ENCODE assay signal across 8 cellular contexts in genomic region chr1:63593887-63594617, GRCh38. TPM values are rescaled to one million over a fixed set of nuclear protein-coding genes. Genes with fewer than 3 reads are reported as not detected.
A peak's percentile ranks its signal among the peaks of the same experiment; 100 is the strongest.
DNase-seq lines count a peak whose midpoint lies in the region; ATAC-seq lines count a peak whose summit lies in the region.

No MANE protein-coding gene starts in this region.

- H3K27me3 ChIP-seq in endocrine pancreas (ENCODE audit: control insufficient read depth, insufficient read depth, low read length) (no peaks in the 10 kb centered on the region), mononuclear cell (ENCODE audit: insufficient read depth, low read length) (no peaks in the 10 kb centered on the region)

- no peaks in the 10 kb centered on the region for H3K9me3 ChIP-seq in endocrine pancreas (ENCODE audit: control insufficient read depth, low read length)
- H3K9me3 ChIP-seq in mononuclear cell (ENCODE audit: low read depth, low read length), result no peaks in the 10 kb centered on the region

- peak; percentile 33 for ATAC-seq in GM18861 (IDR thresholded peaks at IDR 0.05; ENCODE audit: unreplicated experiment)
- peak; percentile 40 for ATAC-seq in HG03066 (IDR thresholded peaks at IDR 0.05; ENCODE audit: low read depth, unreplicated experiment)

- H3K36me3 ChIP-seq in endocrine pancreas (ENCODE audit: control insufficient read depth, insufficient read depth, low read length), result no peaks in the 10 kb centered on the region

- H3K9ac ChIP-seq in endocrine pancreas (ENCODE audit: control insufficient read depth, insufficient read depth, low read length), result peak overlapping the region; percentile 45

- H3K4me1 ChIP-seq in endocrine pancreas (ENCODE audit: control insufficient read depth, insufficient read depth, low read length) (no peaks in the 10 kb centered on the region), mononuclear cell (ENCODE audit: insufficient read depth, low read length) (peaks cover 18% of the 10 kb centered on the region)

- H3K4me3 ChIP-seq in endocrine pancreas (ENCODE audit: control insufficient read depth, insufficient read depth, low read length) (no peak overlapping the region), mononuclear cell (ENCODE audit: low read length) (peak overlapping the region; percentile 82)

- DNase-seq in 8988T, result peak; percentile 16
- DNase-seq in NCI-H460 (ENCODE audit: extremely low read depth, low read depth), result peak; percentile 15
- peak; percentile 43 to 59 for DNase-seq in activated CD8-positive, alpha-beta memory T cell treated with anti-CD3 and anti-CD28 coated beads for 4 hours (ENCODE audit: low read depth in 2 of 2)
- peak; percentile 49 for DNase-seq in stimulated activated CD8-positive, alpha-beta memory T cell treated with anti-CD3 and anti-CD28 coated beads, Interleukin-4, amount 100 ng/mL, for 24 hours (ENCODE audit: low read depth)

RNA-seq across cellular contexts. Expression of gene PGM1, which starts 0.8 kb away (rescaled TPM):
- 23.0 and 23.6 TPM in 2 replicates for total RNA-seq in NCI-H460 (2014; rRNA removed; shearing (Covaris generic))
- 15.2 and 15.4 TPM in 2 replicates for polyA plus RNA-seq in NCI-H460 (2014; cell fraction: nucleus; rRNA removed)
- 12.8 TPM for total RNA-seq in mononuclear cell
